In the genomic region with DNA sequence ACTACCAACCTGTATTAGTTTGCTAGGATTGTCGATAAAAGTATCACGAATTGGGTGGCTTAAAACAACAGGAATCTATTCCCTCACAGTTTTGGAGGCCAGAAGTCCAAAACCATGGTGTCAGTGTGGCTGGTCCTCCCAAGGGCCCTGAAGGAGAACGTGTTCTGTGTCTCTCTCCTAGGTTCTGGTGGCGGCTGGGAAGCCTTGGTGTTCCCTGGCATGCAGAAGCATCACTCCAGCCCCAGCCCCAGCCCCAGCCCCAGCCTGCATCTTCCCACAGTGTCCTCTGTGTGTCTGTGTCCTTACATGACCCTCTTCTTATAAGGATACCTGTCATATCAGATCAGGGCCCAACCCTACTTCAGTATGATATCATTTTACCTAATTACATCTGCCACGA, we compare ENCODE assay signal across 25 cellular contexts.
"Had no signal": no experiment of that assay in that cellular context is flagged by ENCODE, and none has a peak within 500 bp of the region (broad histone marks: within the 10 kb centered on the region; RNA-seq: fewer than 3 reads in every experiment).

No MANE protein-coding gene starts in this region.

- H3K36me3 Mint-ChIP-seq: immature natural killer cell; natural killer cell treated with Interleukin-12 subunit alpha and Interleukin-12 subunit beta and Interleukin-15 and Interleukin-18, amount 100 ng/mL, for 72 hours; stimulated activated effector memory CD8-positive, alpha-beta T cell treated with anti-CD3 and anti-CD28 coated beads, Interleukin-12 subunit alpha, Interleukin-12 subunit beta, amount 100 ng/mL, for 72 hours had no signal

- DNase-seq: hypothalamus; immature natural killer cell; left ventricle myocardium inferior; mesendoderm; midbrain; mucosa of descending colon; naive thymus-derived CD4-positive, alpha-beta T cell; ovary; retina; right cardiac atrium; stimulated activated CD4-positive, alpha-beta T cell treated with anti-CD3 and anti-CD28 coated beads, Interleukin-4, amount 100 ng/mL, for 24 hours; stimulated activated naive CD4-positive, alpha-beta T cell; tibial artery; trophoblast cell had no signal

- FAIRE-seq: islet of Langerhans had no signal

- H3K9me3 Mint-ChIP-seq: immature natural killer cell; natural killer cell treated with Interleukin-12 subunit alpha and Interleukin-12 subunit beta and Interleukin-15 and Interleukin-18, amount 100 ng/mL, for 72 hours; stimulated activated naive CD8-positive, alpha-beta T cell treated with anti-CD3 and anti-CD28 coated beads, Interleukin-15, Interleukin-2, amounts not matched to agents 100 ng/mL and 50 ng/mL, for 24 hours had no signal

- ATAC-seq: mucosa of descending colon; naive thymus-derived CD4-positive, alpha-beta T cell; natural killer cell treated with Interleukin-12 subunit alpha and Interleukin-12 subunit beta and Interleukin-15 and Interleukin-18, amount 100 ng/mL, for 72 hours; right cardiac atrium; sciatic nerve; stimulated activated effector memory CD8-positive, alpha-beta T cell treated with anti-CD3 and anti-CD28 coated beads, Interleukin-12 subunit alpha, Interleukin-12 subunit beta, amount 100 ng/mL, for 72 hours had no signal

- H3K27ac Mint-ChIP-seq: immature natural killer cell; natural killer cell treated with Interleukin-12 subunit alpha and Interleukin-12 subunit beta and Interleukin-15 and Interleukin-18, amount 100 ng/mL, for 72 hours; stimulated activated effector memory CD8-positive, alpha-beta T cell treated with anti-CD3 and anti-CD28 coated beads, Interleukin-12 subunit alpha, Interleukin-12 subunit beta, amount 100 ng/mL, for 72 hours; stimulated activated naive CD8-positive, alpha-beta T cell treated with anti-CD3 and anti-CD28 coated beads, Interleukin-15, Interleukin-2, amounts not matched to agents 100 ng/mL and 50 ng/mL, for 24 hours had no signal

- H3K36me3 ChIP-seq: left ventricle myocardium inferior, ovary, prostate gland, suprapubic skin, thoracic aorta, tibial artery, vagina had no signal

- H3K27me3 ChIP-seq: ovary, suprapubic skin, tibial artery, vagina had no signal

- H3K4me1 ChIP-seq: left ventricle myocardium inferior, prostate gland, suprapubic skin, vagina had no signal

- H3K27ac ChIP-seq: left ventricle myocardium inferior, ovary, prostate gland, skin epidermis, suprapubic skin, thoracic aorta, tibial artery, vagina had no signal

- H3K9me3 ChIP-seq: left ventricle myocardium inferior, mucosa of descending colon, ovary, prostate gland, suprapubic skin, thoracic aorta, tibial artery, vagina had no signal

- H3K4me1 Mint-ChIP-seq: immature natural killer cell; naive thymus-derived CD4-positive, alpha-beta T cell; stimulated activated effector memory CD8-positive, alpha-beta T cell treated with anti-CD3 and anti-CD28 coated beads, Interleukin-12 subunit alpha, Interleukin-12 subunit beta, amount 100 ng/mL, for 72 hours had no signal

- H3K4me3 ChIP-seq: left ventricle myocardium inferior, lung, mucosa of descending colon, ovary, prostate gland, skin epidermis, suprapubic skin, thoracic aorta, tibial artery, vagina had no signal

- H3K4me3 Mint-ChIP-seq: immature natural killer cell; naive thymus-derived CD4-positive, alpha-beta T cell; natural killer cell treated with Interleukin-12 subunit alpha and Interleukin-12 subunit beta and Interleukin-15 and Interleukin-18, amount 100 ng/mL, for 72 hours; stimulated activated effector memory CD8-positive, alpha-beta T cell treated with anti-CD3 and anti-CD28 coated beads, Interleukin-12 subunit alpha, Interleukin-12 subunit beta, amount 100 ng/mL, for 72 hours; stimulated activated naive CD8-positive, alpha-beta T cell treated with anti-CD3 and anti-CD28 coated beads, Interleukin-15, Interleukin-2, amounts not matched to agents 100 ng/mL and 50 ng/mL, for 24 hours had no signal

- H3K27me3 Mint-ChIP-seq: naive thymus-derived CD4-positive, alpha-beta T cell; stimulated activated naive CD8-positive, alpha-beta T cell treated with anti-CD3 and anti-CD28 coated beads, Interleukin-15, Interleukin-2, amounts not matched to agents 100 ng/mL and 50 ng/mL, for 24 hours had no signal
